ENCODE assay signal across 9 cellular contexts in genomic region chr7:133434246-133434865, GRCh38.
DNase-seq lines count a peak whose midpoint lies in the region; ATAC-seq and TF ChIP-seq lines count a peak whose summit lies in the region.
"Had no signal": no experiment of that assay in that cellular context is flagged by ENCODE, and none has a peak within 500 bp of the region (broad histone marks: within the 10 kb centered on the region; RNA-seq: fewer than 3 reads in every experiment).

No MANE protein-coding gene starts in this region.

- peak in 2 of 3 donors; percentile 38 to 47 for DNase-seq in CD4-positive, CD25-positive, alpha-beta regulatory T cell
- DNase-seq in HCT116 (ENCODE audit: low read depth, low spot score) = no peak
- DNase-seq in RWPE2 (ENCODE audit: low spot score) = no peak
- DNase-seq in thyroid gland = no peak
- no peak for DNase-seq in cerebellar nuclear complex (lab: John Stamatoyannopoulos, UW)
- DNase-seq in KG1 (lab: John Stamatoyannopoulos, UW) = no peak
- DNase-seq in activated naive CD4-positive, alpha-beta T cell (lab: John Stamatoyannopoulos, UW) = no peak

- H3K4me3 Mint-ChIP-seq in CD4-positive, CD25-positive, alpha-beta regulatory T cell = no peak overlapping the region
- H3K4me3 Mint-ChIP-seq: IgD-negative memory B cell had no signal

- peak; percentile 61 for TF ChIP-seq RAD21 in HCT116 (IDR thresholded peaks at IDR 0.05; ENCODE audit: low read depth)

- no peak overlapping the region for H3K4me2 ChIP-seq in HCT116 (ENCODE audit: low read length)

- H4K20me1 ChIP-seq in HCT116 (ENCODE audit: insufficient read depth) = no peaks in the 10 kb centered on the region

- H3K27ac ChIP-seq in CD4-positive, CD25-positive, alpha-beta regulatory T cell (ENCODE audit: insufficient read depth, low read length, poor library complexity, severe bottlenecking) = no peak overlapping the region
- no peak overlapping the region for H3K27ac ChIP-seq in HCT116 (ENCODE audit: low read depth, low read length)
- H3K27ac ChIP-seq in RWPE2 (ENCODE audit: poor library complexity, severe bottlenecking) = no peak overlapping the region
- no peak overlapping the region for H3K27ac ChIP-seq in gastroesophageal sphincter
- H3K27ac ChIP-seq in thyroid gland = no peak overlapping the region

- CTCF ChIA-PET in HCT116 (lab: Charles Lee) = interaction anchor here (0.8 to 2.1 kb wide), 5 partner anchors 12 to 854 kb away, joined by 4 to 18 read pairs (median 4); no protein-coding TSS in a partner anchor

- TF ChIP-seq POLR2A in HCT116 (IDR thresholded peaks at IDR 0.05; ENCODE audit: borderline replicate concordance, extremely low read depth, insufficient read depth, insufficient read length) (no peak), gastroesophageal sphincter (IDR thresholded peaks at IDR 0.05) (no peak), thyroid gland (IDR thresholded peaks at IDR 0.05) (no peak)

- H3K27me3 Mint-ChIP-seq in CD4-positive, CD25-positive, alpha-beta regulatory T cell = no peaks in the 10 kb centered on the region
- H3K27me3 Mint-ChIP-seq: IgD-negative memory B cell had no signal

- no peak overlapping the region for H3K27ac Mint-ChIP-seq in CD4-positive, CD25-positive, alpha-beta regulatory T cell

- intact Hi-C loops in HCT116 (cut with micrococcal nuclease) (loop anchor here (2.0 to 5.0 kb wide), 3 partner anchors 724 to 1117 kb away; no protein-coding TSS in a partner anchor), thyroid gland (cut with DNase I) (no loop called here)

- no peaks in the 10 kb centered on the region for H3K9me3 ChIP-seq in CD4-positive, CD25-positive, alpha-beta regulatory T cell (ENCODE audit: control insufficient read depth in 2 of 2, low read length in 2 of 2)
- H3K9me3 ChIP-seq in HCT116 (ENCODE audit: control insufficient read depth in 1 of 2, insufficient read depth in 1 of 2, low read depth in 1 of 2, low read length in 2 of 2) = no peaks in the 10 kb centered on the region
- H3K9me3 ChIP-seq in RWPE2 (ENCODE audit: severe bottlenecking) = no peaks in the 10 kb centered on the region
- no peaks in the 10 kb centered on the region for H3K9me3 ChIP-seq in gastroesophageal sphincter
- no peaks in the 10 kb centered on the region for H3K9me3 ChIP-seq in thyroid gland

- no peaks in the 10 kb centered on the region for H3K27me3 ChIP-seq in CD4-positive, CD25-positive, alpha-beta regulatory T cell (ENCODE audit: control insufficient read depth, insufficient read depth, low read length)
- H3K27me3 ChIP-seq in HCT116 (ENCODE audit: insufficient read depth, low read length) (no peaks in the 10 kb centered on the region), RWPE2 (ENCODE audit: insufficient read depth, poor library complexity, severe bottlenecking) (no peaks in the 10 kb centered on the region), gastroesophageal sphincter (no peaks in the 10 kb centered on the region), thyroid gland (no peaks in the 10 kb centered on the region)

- no peak for ATAC-seq in CD4-positive, CD25-positive, alpha-beta regulatory T cell (ENCODE audit: low read depth in 2 of 2)
- ATAC-seq in HCT116 = no peak
- ATAC-seq in RWPE2 (ENCODE audit: low read depth) = no peak
- ATAC-seq in gastroesophageal sphincter = no peak

- H3K9me2 ChIP-seq in HCT116 (ENCODE audit: insufficient read depth) = no peaks in the 10 kb centered on the region

- H3K9ac ChIP-seq in HCT116 (ENCODE audit: low read length) = no peak overlapping the region

- H3K79me2 ChIP-seq in HCT116 (ENCODE audit: insufficient read depth, low read length) = no peaks in the 10 kb centered on the region

- no peaks in the 10 kb centered on the region for H3K9me3 Mint-ChIP-seq in CD4-positive, CD25-positive, alpha-beta regulatory T cell
- H3K9me3 Mint-ChIP-seq: IgD-negative memory B cell had no signal

- TF ChIP-seq CTCF in HCT116 (IDR thresholded peaks at IDR 0.05 in 2 of 3, conservative IDR thresholded peaks at IDR 0.05 in 1 of 3; ENCODE audit: borderline replicate concordance in 1 of 3, insufficient read depth in 1 of 3, low read depth in 2 of 3, low read length in 2 of 3) = peak in 2 of 3 experiments; percentile 20 to 41; a peak in 2 of 6 replicates
- peak; percentile 80 for TF ChIP-seq CTCF in RWPE2 (IDR thresholded peaks at IDR 0.05; ENCODE audit: poor library complexity, severe bottlenecking)
- TF ChIP-seq CTCF in gastroesophageal sphincter (IDR thresholded peaks at IDR 0.05) = peak in 3 of 4 experiments; percentile 29 to 60 (median 40)
- peak in 5 of 6 experiments; percentile 12 to 46 (median 41) for TF ChIP-seq CTCF in thyroid gland (IDR thresholded peaks at IDR 0.05)

- H3K36me3 ChIP-seq in CD4-positive, CD25-positive, alpha-beta regulatory T cell (ENCODE audit: control insufficient read depth, insufficient read depth, low read length) = no peaks in the 10 kb centered on the region
- H3K36me3 ChIP-seq in HCT116 (ENCODE audit: control insufficient read depth in 1 of 2, insufficient read depth in 2 of 2, low read length in 2 of 2) (no peaks in the 10 kb centered on the region), RWPE2 (ENCODE audit: low read depth) (no peaks in the 10 kb centered on the region), gastroesophageal sphincter (no peaks in the 10 kb centered on the region), thyroid gland (no peaks in the 10 kb centered on the region)

- POLR2A ChIA-PET in HCT116 (lab: Charles Lee) = no interaction called here

- H3K4me3 ChIP-seq in CD4-positive, CD25-positive, alpha-beta regulatory T cell (ENCODE audit: low read depth, low read length) = no peak overlapping the region
- H3K4me3 ChIP-seq in HCT116 (replicated peaks in 1 of 2; ENCODE audit: low read depth in 1 of 2, low read length in 2 of 2) (no peak overlapping the region), RWPE2 (ENCODE audit: severe bottlenecking) (no peak overlapping the region), gastroesophageal sphincter (no peak overlapping the region), thyroid gland (replicated peaks in 1 of 3) (no peak overlapping the region)

- peaks cover 3% of the 10 kb centered on the region for H3K4me1 ChIP-seq in CD4-positive, CD25-positive, alpha-beta regulatory T cell (ENCODE audit: control insufficient read depth, insufficient read depth, low read length, poor library complexity, severe bottlenecking)
- H3K4me1 ChIP-seq in HCT116 (ENCODE audit: control insufficient read depth in 1 of 2, insufficient read depth in 2 of 2, low read length in 2 of 2) (no peaks in the 10 kb centered on the region), RWPE2 (ENCODE audit: insufficient read depth, poor library complexity, severe bottlenecking) (peaks cover 33% of the 10 kb centered on the region), gastroesophageal sphincter (peaks cover 0 to 11% (median 0%) of the 10 kb centered on the region in 3 donors), thyroid gland (peaks cover 0 to 13% of the 10 kb centered on the region in 2 donors)

- H3K4me1 Mint-ChIP-seq in CD4-positive, CD25-positive, alpha-beta regulatory T cell = peaks cover 14 to 22% (median 17%) of the 10 kb centered on the region in 4 donors

- peaks cover 3% of the 10 kb centered on the region for H3K36me3 Mint-ChIP-seq in CD4-positive, CD25-positive, alpha-beta regulatory T cell

- no TSS peak for BruUV-seq in HCT116 (replicated peaks; lab: Mats Ljungman, UMichigan)

- no peak for TF ChIP-seq EP300 in gastroesophageal sphincter (IDR thresholded peaks at IDR 0.05)

- 41 to 44% methylated on average over 3 of the region's 3 CpGs for WGBS in gastroesophageal sphincter (ENCODE audit: low coverage in 1 of 2), 2 donors
- WGBS in thyroid gland, 2 donors = 52 to 55% methylated on average over 3 of the region's 3 CpGs

- RAD21 ChIA-PET in HCT116 (lab: Charles Lee; ENCODE audit: low non-redundant PET in 1 of 2, low total read pairs in 2 of 2, uncharacterized antibody in 2 of 2, unreplicated experiment in 2 of 2) = no interaction called here

- no peak overlapping the region for H2AFZ ChIP-seq in HCT116 (ENCODE audit: low read depth, low read length, poor library complexity, severe bottlenecking)

TF ChIP-seq in HCT116, 20 proteins besides CTCF, POLR2A, EP300 and RAD21 (continues in another document):
- TF ChIP-seq MAX (IDR thresholded peaks at IDR 0.05) = no peak
- TF ChIP-seq CEBPB (IDR thresholded peaks at IDR 0.05; ENCODE audit: low read depth) = no peak
- no peak for TF ChIP-seq TCF7L2 (IDR thresholded peaks at IDR 0.05; ENCODE audit: borderline replicate concordance, extremely low read depth, insufficient read depth, insufficient read length)
- no peak for TF ChIP-seq EZH2 (IDR thresholded peaks at IDR 0.05)
- TF ChIP-seq ATF3 (IDR thresholded peaks at IDR 0.05) = no peak
- TF ChIP-seq EGR1 (IDR thresholded peaks at IDR 0.05; ENCODE audit: low read depth) = no peak
- no peak for TF ChIP-seq ZFX (IDR thresholded peaks at IDR 0.05)
- no peak for TF ChIP-seq JUND (IDR thresholded peaks at IDR 0.05)
- no peak for TF ChIP-seq ZBTB33 (IDR thresholded peaks at IDR 0.05; ENCODE audit: extremely low read depth, insufficient replicate concordance, low read length)

Comparison
In these comparisons a context has a peak if more than half of its experiments do, and no peak if none do; other contexts are left out.
1. DNase-seq: peak in CD4-positive, CD25-positive, alpha-beta regulatory T cell (2 of 3); none in HCT116 (single experiment), RWPE2 (single experiment), thyroid gland (0 of 2), cerebellar nuclear complex (0 of 2), KG1 (single experiment) and activated naive CD4-positive, alpha-beta T cell (0 of 4).
2. Peak in every context shown above with its lines, with median percentiles within 50 percentile points of each other: CTCF ChIP-seq.